29 cellular contexts compared by ENCODE assay signal in genomic region chr7:4345004-4345403, GRCh38.
"Had no signal": no experiment of that assay in that cellular context is flagged by ENCODE, and none has a peak within 500 bp of the region (broad histone marks: within the 10 kb centered on the region; RNA-seq: fewer than 3 reads in every experiment).

No MANE protein-coding gene starts in this region.

- ATAC-seq: activated CD4-positive, alpha-beta T cell treated with anti-CD3 and anti-CD28 coated beads for 36 hours; activated CD8-positive, alpha-beta memory T cell treated with anti-CD3 and anti-CD28 coated beads, Interleukin-2, amount 10 ng/mL, durations not matched to agents 7 days and 5 days; activated CD8-positive, alpha-beta T cell treated with anti-CD3 and anti-CD28 coated beads, Interleukin-2, amount 10 ng/mL, durations not matched to agents 7 days and 5 days; activated naive CD8-positive, alpha-beta T cell treated with anti-CD3 and anti-CD28 coated beads, Interleukin-2, amount 50 U/mL, for 24 hours; body of pancreas; gastroesophageal sphincter had no signal

- H3K4me3 Mint-ChIP-seq: activated CD4-positive, alpha-beta memory T cell treated with anti-CD3 and anti-CD28 coated beads for 36 hours; activated CD4-positive, alpha-beta T cell treated with anti-CD3 and anti-CD28 coated beads for 36 hours; activated CD4-positive, alpha-beta T cell treated with anti-CD3 and anti-CD28 coated beads, Interleukin-2, amount 10 ng/mL, durations not matched to agents 24 days and 14 days; activated CD8-positive, alpha-beta memory T cell treated with anti-CD3 and anti-CD28 coated beads, Interleukin-2, amount 10 ng/mL, durations not matched to agents 7 days and 5 days; activated CD8-positive, alpha-beta T cell treated with anti-CD3 and anti-CD28 coated beads, Interleukin-2, amount 10 ng/mL, durations not matched to agents 7 days and 5 days; activated naive CD4-positive, alpha-beta T cell treated with anti-CD3 and anti-CD28 coated beads for 36 hours; activated naive CD4-positive, alpha-beta T cell treated with anti-CD3 and anti-CD28 coated beads, Interleukin-2, amount 50 U/mL, for 24 hours; activated naive CD8-positive, alpha-beta T cell treated with anti-CD3 and anti-CD28 coated beads for 36 hours; activated naive CD8-positive, alpha-beta T cell treated with anti-CD3 and anti-CD28 coated beads, Interleukin-2, amount 50 U/mL, for 24 hours; activated T-helper 1 cell treated with anti-CD3 and anti-CD28 coated beads, Interleukin-12 subunit alpha, Interleukin-12 subunit beta, Interleukin-2, Interleukin-4 antibody, amounts not matched to agents 30 ng/mL and 10 ng/mL and 1 ng/mL, durations not matched to agents 14 hours and 24 hours and 36 hours; T-helper 1 cell treated with Interleukin-12 subunit alpha and Interleukin-12 subunit beta and Interleukin-4 antibody, amounts not matched to agents 30 μg/mL and 1 μg/mL, for 36 hours had no signal

- H3K9me3 ChIP-seq: adrenal gland, esophagus squamous epithelium had no signal

- H3K4me1 Mint-ChIP-seq: activated CD4-positive, alpha-beta T cell treated with anti-CD3 and anti-CD28 coated beads for 36 hours; activated CD4-positive, alpha-beta T cell treated with anti-CD3 and anti-CD28 coated beads, Interleukin-2, amount 10 ng/mL, durations not matched to agents 24 days and 14 days; activated CD8-positive, alpha-beta memory T cell treated with anti-CD3 and anti-CD28 coated beads, Interleukin-2, amount 10 ng/mL, durations not matched to agents 7 days and 5 days; activated naive CD4-positive, alpha-beta T cell treated with anti-CD3 and anti-CD28 coated beads, Interleukin-2, amount 50 U/mL, for 24 hours; activated naive CD8-positive, alpha-beta T cell treated with anti-CD3 and anti-CD28 coated beads for 36 hours; activated naive CD8-positive, alpha-beta T cell treated with anti-CD3 and anti-CD28 coated beads, Interleukin-2, amount 50 U/mL, for 24 hours had no signal

- H3K36me3 ChIP-seq: adrenal gland, esophagus squamous epithelium, gastroesophageal sphincter had no signal

- DNase-seq: activated CD4-positive, alpha-beta memory T cell treated with anti-CD3 and anti-CD28 coated beads for 36 hours; activated CD4-positive, alpha-beta T cell treated with anti-CD3 and anti-CD28 coated beads for 36 hours; activated CD4-positive, alpha-beta T cell treated with anti-CD3 and anti-CD28 coated beads, Interleukin-2, amount 10 ng/mL, durations not matched to agents 24 days and 14 days; activated CD4-positive, CD25-positive, alpha-beta regulatory T cell; activated CD4-positive, CD25-positive, alpha-beta regulatory T cell treated with anti-CD3 and anti-CD28 coated beads, Interleukin-2, amount 50 U/mL, for 72 hours; activated CD8-positive, alpha-beta memory T cell treated with anti-CD3 and anti-CD28 coated beads, Interleukin-2, amount 10 ng/mL, durations not matched to agents 7 days and 5 days; activated CD8-positive, alpha-beta memory T cell treated with anti-CD3 and anti-CD28 coated beads, Interleukin-2, amount 50 U/mL, for 4 hours; activated CD8-positive, alpha-beta T cell treated with anti-CD3 and anti-CD28 coated beads, Interleukin-2, amount 10 ng/mL, durations not matched to agents 7 days and 5 days; activated effector memory CD4-positive, alpha-beta T cell treated with anti-CD3 and anti-CD28 coated beads, Interleukin-2, amount 50 U/mL, for 16 hours; activated naive CD4-positive, alpha-beta T cell treated with anti-CD3 and anti-CD28 coated beads for 36 hours; activated naive CD8-positive, alpha-beta T cell treated with anti-CD3 and anti-CD28 coated beads for 36 hours; activated naive CD8-positive, alpha-beta T cell treated with anti-CD3 and anti-CD28 coated beads, Interleukin-2, amount 50 U/mL, for 24 hours; activated T-cell treated with anti-CD3 and anti-CD28 coated beads, Interleukin-2, amount 50 U/mL, for 1 hour; activated T-cell treated with anti-CD3 and anti-CD28 coated beads, Interleukin-2, amount 50 U/mL, for 48 hours; adrenal gland; amygdala; aorta; body of pancreas; caudate nucleus; effector CD8-positive, alpha-beta T cell; esophagus squamous epithelium; foreskin melanocyte; T-helper 9 cell had no signal

- H3K27me3 Mint-ChIP-seq: activated CD4-positive, alpha-beta T cell treated with anti-CD3 and anti-CD28 coated beads, Interleukin-2, amount 10 ng/mL, durations not matched to agents 24 days and 14 days; activated CD8-positive, alpha-beta memory T cell treated with anti-CD3 and anti-CD28 coated beads, Interleukin-2, amount 10 ng/mL, durations not matched to agents 7 days and 5 days had no signal

- H3K27me3 ChIP-seq: adrenal gland, body of pancreas, esophagus squamous epithelium, gastroesophageal sphincter had no signal

- H3K4me1 ChIP-seq: adrenal gland, body of pancreas, esophagus squamous epithelium, gastroesophageal sphincter had no signal

- H3K4me3 ChIP-seq: adrenal gland, body of pancreas, esophagus squamous epithelium, gastroesophageal sphincter had no signal

- H3K36me3 Mint-ChIP-seq: activated CD4-positive, alpha-beta memory T cell treated with anti-CD3 and anti-CD28 coated beads for 36 hours; activated CD8-positive, alpha-beta memory T cell treated with anti-CD3 and anti-CD28 coated beads, Interleukin-2, amount 10 ng/mL, durations not matched to agents 7 days and 5 days; activated naive CD4-positive, alpha-beta T cell treated with anti-CD3 and anti-CD28 coated beads, Interleukin-2, amount 50 U/mL, for 24 hours; activated naive CD8-positive, alpha-beta T cell treated with anti-CD3 and anti-CD28 coated beads for 36 hours had no signal

- H3K27ac ChIP-seq: adrenal gland, body of pancreas, epithelial cell of prostate, esophagus squamous epithelium, gastroesophageal sphincter had no signal

- H3K27ac Mint-ChIP-seq: activated CD4-positive, alpha-beta memory T cell treated with anti-CD3 and anti-CD28 coated beads for 36 hours; activated CD4-positive, alpha-beta T cell treated with anti-CD3 and anti-CD28 coated beads for 36 hours; activated CD4-positive, alpha-beta T cell treated with anti-CD3 and anti-CD28 coated beads, Interleukin-2, amount 10 ng/mL, durations not matched to agents 24 days and 14 days; activated CD8-positive, alpha-beta memory T cell treated with anti-CD3 and anti-CD28 coated beads, Interleukin-2, amount 10 ng/mL, durations not matched to agents 7 days and 5 days; activated CD8-positive, alpha-beta T cell treated with anti-CD3 and anti-CD28 coated beads, Interleukin-2, amount 10 ng/mL, durations not matched to agents 7 days and 5 days; activated naive CD4-positive, alpha-beta T cell treated with anti-CD3 and anti-CD28 coated beads for 36 hours; activated naive CD4-positive, alpha-beta T cell treated with anti-CD3 and anti-CD28 coated beads, Interleukin-2, amount 50 U/mL, for 24 hours; activated naive CD8-positive, alpha-beta T cell treated with anti-CD3 and anti-CD28 coated beads for 36 hours; activated naive CD8-positive, alpha-beta T cell treated with anti-CD3 and anti-CD28 coated beads, Interleukin-2, amount 50 U/mL, for 24 hours; activated T-helper 1 cell treated with anti-CD3 and anti-CD28 coated beads, Interleukin-12 subunit alpha, Interleukin-12 subunit beta, Interleukin-2, Interleukin-4 antibody, amounts not matched to agents 30 ng/mL and 10 ng/mL and 1 ng/mL, durations not matched to agents 14 hours and 24 hours and 36 hours; activated T-helper 2 cell treated with anti-CD3 and anti-CD28 coated beads, Interferon-gamma antibody, Interleukin-2, Interleukin-4, amounts not matched to agents 10 μg/mL and 5 μg/mL and 100 μg/mL, durations not matched to agents 14 hours and 24 hours and 36 hours; T-helper 1 cell treated with Interleukin-12 subunit alpha and Interleukin-12 subunit beta and Interleukin-4 antibody, amounts not matched to agents 30 μg/mL and 1 μg/mL, for 36 hours had no signal
